Comparison of ENCODE assay signal across 21 cellular contexts in genomic region chr17:58192612-58193011, GRCh38. TPM values are rescaled to one million over a fixed set of nuclear protein-coding genes. Genes with fewer than 3 reads are reported as not detected.
DNase-seq lines count a peak whose midpoint lies in the region; ATAC-seq and TF ChIP-seq lines count a peak whose summit lies in the region.
"Had no signal": no experiment of that assay in that cellular context is flagged by ENCODE, and none has a peak within 500 bp of the region (broad histone marks: within the 10 kb centered on the region; RNA-seq: fewer than 3 reads in every experiment).

TSS of gene EPX (plus strand) at chr17:58192726. CDS start at chr17:58192847, 121 bp downstream.

- ATAC-seq in SK-N-SH treated with all-trans-retinoic acid at 6 μM for 48 hours, result no peak
- ATAC-seq: CD8-positive, alpha-beta T cell; GM12878 had no signal

- TF ChIP-seq CTCF in SK-N-SH (IDR thresholded peaks at IDR 0.05) (no peak), neural crest cell (conservative IDR thresholded peaks at IDR 0.05) (no peak)

- H3K9ac ChIP-seq in SK-N-SH, result no peak within 1 kb of the TSS
- H3K9ac ChIP-seq: GM23248 had no signal

- H3K9me3 ChIP-seq in SK-N-SH, result no peaks in the 10 kb centered on the region
- no peaks in the 10 kb centered on the region for H3K9me3 ChIP-seq in SJCRH30 (replicated peaks)
- H3K9me3 ChIP-seq: A549 had no signal

- no peaks in the 10 kb centered on the region for H3K9me3 Mint-ChIP-seq in neural crest cell
- H3K9me3 Mint-ChIP-seq: CD8-positive, alpha-beta T cell had no signal

- H4K20me1 ChIP-seq in SK-N-SH (ENCODE audit: insufficient read depth), result no peaks in the 10 kb centered on the region

- H3F3A ChIP-seq in SK-N-SH (replicated peaks; ENCODE audit: insufficient read depth), result no peaks in the 10 kb centered on the region

- 17% methylated on average over 5 of the region's 6 CpGs for WGBS in SK-N-SH (ENCODE audit: low lambda C conversion rate)

- no peaks in the 10 kb centered on the region for H3K9me2 ChIP-seq in SK-N-SH

- H3K4me3 ChIP-seq in SK-N-SH (ENCODE audit: low read depth in 2 of 2, low read length in 1 of 2), result no peak within 1 kb of the TSS
- H3K4me3 ChIP-seq in SJCRH30, result no peak within 1 kb of the TSS
- H3K4me3 ChIP-seq: A549, GM12878, GM23248 had no signal

- no peak for TF ChIP-seq RAD21 in SK-N-SH (IDR thresholded peaks at IDR 0.05; ENCODE audit: low read length)

- no peaks in the 10 kb centered on the region; a peak in 1 of 4 replicates for H3K4me1 ChIP-seq in SK-N-SH (ENCODE audit: control insufficient read depth in 1 of 2, insufficient read depth in 2 of 2, low read depth in 1 of 2, low read length in 1 of 2)
- H3K4me1 ChIP-seq in SJCRH30, result peaks cover 16% of the 10 kb centered on the region

- H3K27me3 ChIP-seq in SK-N-SH (ENCODE audit: insufficient read depth) (peaks cover 42% of the 10 kb centered on the region), SJCRH30 (no peaks in the 10 kb centered on the region)

- POLR2A ChIA-PET in SK-N-SH (lab: Yijun Ruan, JAX), result no interaction called here

- H3K4me3 Mint-ChIP-seq in neural crest cell, result no peak within 1 kb of the TSS
- H3K4me3 Mint-ChIP-seq: CD8-positive, alpha-beta T cell had no signal

- peak; percentile 24 for DNase-seq in SK-N-SH
- peak; percentile 20 to 44 for DNase-seq in SJCRH30
- DNase-seq in neural crest cell (ENCODE audit: low read depth, low spot score), result no peak
- DNase-seq in NCI-H345 treated with DMSO at 0.1 percent for 48 hours (lab: John Stamatoyannopoulos, UW; ENCODE audit: unreplicated experiment), result no peak
- no peak for DNase-seq in SIG-M5 treated with dmso at 0.1 percent for 504 hours (lab: John Stamatoyannopoulos, UW; ENCODE audit: unreplicated experiment)
- DNase-seq in DMS114 treated with DMSO at 0.1 percent for 48 hours (lab: John Stamatoyannopoulos, UW; ENCODE audit: unreplicated experiment), result no peak
- DNase-seq: AML-193; Calu3; CD8-positive, alpha-beta T cell; DMS53; DND-41; EL; GM23248; HCEC 1CT had no signal

- H3K36me3 ChIP-seq in SK-N-SH (replicated peaks in 1 of 2; ENCODE audit: control insufficient read depth in 1 of 2, insufficient read depth in 2 of 2, low read length in 1 of 2) (no peaks in the 10 kb centered on the region), SJCRH30 (no peaks in the 10 kb centered on the region)

- H2AFZ ChIP-seq in SK-N-SH (ENCODE audit: low read depth), result no peak within 1 kb of the TSS
- H2AFZ ChIP-seq: GM23248 had no signal

- CTCF ChIA-PET in SK-N-SH (lab: Yijun Ruan, JAX), result interaction anchor here (4.4 kb wide), 1 partner anchor 8 kb away, joined by 22 read pairs; no protein-coding TSS in a partner anchor

- H3K27ac ChIP-seq in SK-N-SH (ENCODE audit: low read depth in 2 of 2, low read length in 1 of 2), result no peak within 1 kb of the TSS
- H3K27ac ChIP-seq in SJCRH30, result no peak within 1 kb of the TSS
- H3K27ac ChIP-seq: 22Rv1, A549, GM23248, HL-60 had no signal

- H3K27ac Mint-ChIP-seq in neural crest cell (ENCODE audit: unreplicated experiment), result peak within 1 kb of the TSS; percentile 71
- H3K27ac Mint-ChIP-seq: CD8-positive, alpha-beta T cell had no signal

- no peaks in the 10 kb centered on the region for H3K79me2 ChIP-seq in SK-N-SH (ENCODE audit: insufficient read depth)

- H3K4me1 Mint-ChIP-seq in neural crest cell, result no peaks in the 10 kb centered on the region

- no peaks in the 10 kb centered on the region for H3K36me3 Mint-ChIP-seq in neural crest cell (ENCODE audit: low read depth)
- H3K36me3 Mint-ChIP-seq: CD8-positive, alpha-beta T cell had no signal

- H3K27me3 Mint-ChIP-seq in neural crest cell (ENCODE audit: low read depth), result peaks cover 47% of the 10 kb centered on the region

- no peak within 1 kb of the TSS for H3K4me2 ChIP-seq in SK-N-SH

- no peak for TF ChIP-seq EP300 in SK-N-SH (IDR thresholded peaks at IDR 0.05; ENCODE audit: borderline replicate concordance in 1 of 2, low read depth in 1 of 2, low read length in 1 of 2)

TF ChIP-seq in SK-N-SH, 30 proteins besides CTCF, POLR2A, EP300 and RAD21 (continues in another document):
- TF ChIP-seq YY1 (IDR thresholded peaks at IDR 0.05; ENCODE audit: low read depth), result no peak
- TF ChIP-seq SMC3 (IDR thresholded peaks at IDR 0.05; ENCODE audit: low read depth, low read length), result no peak
- no peak for TF ChIP-seq GABPA (IDR thresholded peaks at IDR 0.05; ENCODE audit: low read depth)
- TF ChIP-seq PBX3 (IDR thresholded peaks at IDR 0.05), result no peak
- no peak for TF ChIP-seq TAF1 (IDR thresholded peaks at IDR 0.05; ENCODE audit: borderline replicate concordance, low read depth, low read length)
- TF ChIP-seq ZBTB33 (IDR thresholded peaks at IDR 0.05; ENCODE audit: borderline replicate concordance, low read depth), result no peak
- no peak for TF ChIP-seq EZH2phosphoT487 (IDR thresholded peaks at IDR 0.05; ENCODE audit: borderline replicate concordance, low read depth)
- TF ChIP-seq NFIC (IDR thresholded peaks at IDR 0.05; ENCODE audit: borderline replicate concordance), result no peak

TF ChIP-seq in SK-N-SH treated with all-trans-retinoic acid at 6 μM for 48 hours, 23 proteins besides CTCF, POLR2A, EP300 and RAD21:
- TF ChIP-seq SNAI2 (CRISPR knock-in tag; IDR thresholded peaks at IDR 0.05) (no peak), CSRNP3 (CRISPR knock-in tag; IDR thresholded peaks at IDR 0.05) (no peak), ZC3H10 (CRISPR knock-in tag; IDR thresholded peaks at IDR 0.05) (no peak), POU6F1 (CRISPR knock-in tag; IDR thresholded peaks at IDR 0.05; ENCODE audit: borderline replicate concordance, low read depth) (no peak), ZFP3 (CRISPR knock-in tag; IDR thresholded peaks at IDR 0.05) (no peak), ESRRG (CRISPR knock-in tag; IDR thresholded peaks at IDR 0.05) (no peak), ZNF565 (CRISPR knock-in tag; conservative IDR thresholded peaks at IDR 0.05; ENCODE audit: low read depth) (no peak), GLIS3 (CRISPR knock-in tag; IDR thresholded peaks at IDR 0.05) (no peak), RARB (CRISPR knock-in tag; IDR thresholded peaks at IDR 0.05) (no peak), TCF4 (CRISPR knock-in tag; IDR thresholded peaks at IDR 0.05; ENCODE audit: borderline replicate concordance) (no peak), ZNF8 (CRISPR knock-in tag; IDR thresholded peaks at IDR 0.05) (no peak), PATZ1 (CRISPR knock-in tag; IDR thresholded peaks at IDR 0.05; ENCODE audit: borderline replicate concordance) (no peak), ARNTL (CRISPR knock-in tag; IDR thresholded peaks at IDR 0.05; ENCODE audit: borderline replicate concordance, low read depth) (no peak), CSDC2 (CRISPR knock-in tag; IDR thresholded peaks at IDR 0.05) (no peak)

RNA-seq across cellular contexts. Expression of gene EPX, which starts in this region (rescaled TPM):
- 0.02 TPM in 1 of 2 replicates, not detected in the other for polyA plus RNA-seq in SK-N-SH (2012; rRNA removed)
- polyA plus RNA-seq in SK-N-SH (2012; cell fraction: cytosol; rRNA removed), result not detected in 2 replicates
- not detected in 2 replicates for polyA plus RNA-seq in SK-N-SH (2012; cell fraction: nucleus; rRNA removed)
- total RNA-seq in SJCRH30 (2014; rRNA removed; shearing (Covaris generic)), result not detected in 2 replicates
- not detected in 2 replicates for total RNA-seq in neural crest cell
- total RNA-seq: Calu3; CD8-positive, alpha-beta T cell; G401; GM12878; GM23248 had no signal
- polyA plus RNA-seq: A549, BJ, GM23248 had no signal

Comparison
In these comparisons a context has a peak if more than half of its experiments do, and no peak if none do; other contexts are left out.
1. Peak in DNase-seq in SK-N-SH; RNA of the gene not detected or under 1 TPM.
2. Peak in DNase-seq in SJCRH30; RNA of the gene not detected or under 1 TPM.